Comparison of ENCODE assay signal across 1 cellular context in genomic region chr9:35905912-35906679, GRCh38.
A peak's percentile ranks its signal among the peaks of the same experiment; 100 is the strongest.
TF ChIP-seq lines count a peak whose summit lies in the region.

Gene HRCT1 (plus strand): TSS chr9:35906202. CDS start chr9:35906288, 86 bp downstream.

TF ChIP-seq in HepG2, 621 proteins besides CTCF, POLR2A, EP300 and RAD21 (continued from another document and continues in another):
- TF ChIP-seq RERE (CRISPR knock-in tag; IDR thresholded peaks at IDR 0.05; ENCODE audit: low read depth) (no peak), ZNF264 (CRISPR knock-in tag; IDR thresholded peaks at IDR 0.05) (no peak), FOXC1 (CRISPR knock-in tag; IDR thresholded peaks at IDR 0.05; ENCODE audit: borderline replicate concordance) (no peak), FLYWCH1 (CRISPR knock-in tag; IDR thresholded peaks at IDR 0.05) (no peak), ZNF660 (CRISPR knock-in tag; IDR thresholded peaks at IDR 0.05; ENCODE audit: borderline replicate concordance, low read depth) (no peak), BRCA1 (CRISPR knock-in tag; IDR thresholded peaks at IDR 0.05) (no peak), ZKSCAN1 (IDR thresholded peaks at IDR 0.05; ENCODE audit: low read length) (no peak), KLF6 (CRISPR knock-in tag; IDR thresholded peaks at IDR 0.05) (no peak), ZNF589 (CRISPR knock-in tag; conservative IDR thresholded peaks at IDR 0.05) (no peak; the same call in 1 of the 2 replicates), ZNF512B (CRISPR knock-in tag; IDR thresholded peaks at IDR 0.05; ENCODE audit: borderline replicate concordance) (peak; percentile 83; the same call in 1 of the 2 replicates), CEBPG (CRISPR knock-in tag; IDR thresholded peaks at IDR 0.05) (peak; percentile 54; the same call in 1 of the 2 replicates), NR2F2 (IDR thresholded peaks at IDR 0.05; ENCODE audit: borderline replicate concordance, low read depth) (no peak), ZNF775 (CRISPR knock-in tag; IDR thresholded peaks at IDR 0.05; ENCODE audit: borderline replicate concordance) (no peak), ZNF33B (CRISPR knock-in tag; IDR thresholded peaks at IDR 0.05) (no peak), ZNF18 (CRISPR knock-in tag; IDR thresholded peaks at IDR 0.05; ENCODE audit: insufficient replicate concordance) (no peak), RNF2 (conservative IDR thresholded peaks at IDR 0.05; ENCODE audit: low read depth) (no peak), ATF1 (CRISPR knock-in tag; IDR thresholded peaks at IDR 0.05) (no peak), BORCS8-MEF2B (CRISPR knock-in tag; IDR thresholded peaks at IDR 0.05) (no peak), ELF1 (CRISPR knock-in tag; IDR thresholded peaks at IDR 0.05) (no peak), ZKSCAN8 (CRISPR knock-in tag; IDR thresholded peaks at IDR 0.05; ENCODE audit: borderline replicate concordance) (0 out of 2 replicates have a peak, but pooled peaks have one; percentile 45), STAG1 (CRISPR knock-in tag; IDR thresholded peaks at IDR 0.05) (no peak), HCFC1 (IDR thresholded peaks at IDR 0.05; ENCODE audit: low read depth, low read length) (no peak), ZNF17 (CRISPR knock-in tag; IDR thresholded peaks at IDR 0.05) (no peak), NCOR1 (IDR thresholded peaks at IDR 0.05; ENCODE audit: borderline replicate concordance, low read length) (peak; percentile 45; the same call in 1 of the 2 replicates), PHF20 (CRISPR knock-in tag; IDR thresholded peaks at IDR 0.05) (no peak), PITX1 (CRISPR knock-in tag; IDR thresholded peaks at IDR 0.05) (peak; percentile 68; the same call in 1 of the 2 replicates), RBM22 (optimal IDR thresholded peaks at IDR 0.05; ENCODE audit: low read length) (no peak), ZMYM2 (CRISPR knock-in tag; IDR thresholded peaks at IDR 0.05) (peak; percentile 83), ESRRA (CRISPR knock-in tag; IDR thresholded peaks at IDR 0.05; ENCODE audit: low read depth) (no peak), PCBP2 (optimal IDR thresholded peaks at IDR 0.05; ENCODE audit: low read depth, low read length, poor library complexity, severe bottlenecking) (no peak), HIC2 (CRISPR knock-in tag; IDR thresholded peaks at IDR 0.05; ENCODE audit: low read depth) (0 out of 2 replicates have a peak, but pooled peaks have one; percentile 24), PRMT3 (CRISPR knock-in tag; IDR thresholded peaks at IDR 0.05; ENCODE audit: borderline replicate concordance, low read depth) (no peak), PHF8 (CRISPR knock-in tag; IDR thresholded peaks at IDR 0.05) (peak; percentile 49), ZNF530 (CRISPR knock-in tag; IDR thresholded peaks at IDR 0.05; ENCODE audit: low read depth) (no peak), ZNF550 (CRISPR knock-in tag; IDR thresholded peaks at IDR 0.05; ENCODE audit: borderline replicate concordance) (no peak), PHF5A (CRISPR knock-in tag; IDR thresholded peaks at IDR 0.05; ENCODE audit: low read depth, unreplicated experiment) (peak; percentile 22), STAT6 (CRISPR knock-in tag; IDR thresholded peaks at IDR 0.05; ENCODE audit: borderline replicate concordance) (no peak)
- TF ChIP-seq, protein P1, sequence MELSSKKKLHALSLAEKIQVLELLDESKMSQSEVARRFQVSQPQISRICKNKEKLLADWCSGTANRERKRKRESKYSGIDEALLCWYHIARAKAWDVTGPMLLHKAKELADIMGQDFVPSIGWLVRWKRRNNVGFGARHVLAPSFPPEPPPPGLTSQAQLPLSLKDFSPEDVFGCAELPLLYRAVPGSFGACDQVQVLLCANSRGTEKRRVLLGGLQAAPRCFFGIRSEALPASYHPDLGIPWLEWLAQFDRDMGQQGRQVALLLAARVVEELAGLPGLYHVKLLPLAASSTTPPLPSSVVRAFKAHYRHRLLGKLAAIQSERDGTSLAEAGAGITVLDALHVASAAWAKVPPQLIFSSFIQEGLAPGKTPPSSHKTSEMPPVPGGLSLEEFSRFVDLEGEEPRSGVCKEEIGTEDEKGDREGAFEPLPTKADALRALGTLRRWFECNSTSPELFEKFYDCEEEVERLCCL (CRISPR knock-in tag; IDR thresholded peaks at IDR 0.05; ENCODE audit: borderline replicate concordance), result no peak
- TF ChIP-seq, protein P2, sequence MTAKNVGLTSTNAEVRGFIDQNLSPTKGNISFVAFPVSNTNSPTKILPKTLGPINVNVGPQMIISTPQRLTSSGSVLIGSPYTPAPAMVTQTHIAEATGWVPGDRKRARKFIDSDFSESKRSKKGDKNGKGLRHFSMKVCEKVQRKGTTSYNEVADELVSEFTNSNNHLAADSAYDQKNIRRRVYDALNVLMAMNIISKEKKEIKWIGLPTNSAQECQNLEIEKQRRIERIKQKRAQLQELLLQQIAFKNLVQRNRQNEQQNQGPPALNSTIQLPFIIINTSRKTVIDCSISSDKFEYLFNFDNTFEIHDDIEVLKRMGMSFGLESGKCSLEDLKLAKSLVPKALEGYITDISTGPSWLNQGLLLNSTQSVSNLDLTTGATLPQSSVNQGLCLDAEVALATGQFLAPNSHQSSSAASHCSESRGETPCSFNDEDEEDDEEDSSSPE (CRISPR knock-in tag; IDR thresholded peaks at IDR 0.05), result no peak
- TF ChIP-seq, protein P3, sequence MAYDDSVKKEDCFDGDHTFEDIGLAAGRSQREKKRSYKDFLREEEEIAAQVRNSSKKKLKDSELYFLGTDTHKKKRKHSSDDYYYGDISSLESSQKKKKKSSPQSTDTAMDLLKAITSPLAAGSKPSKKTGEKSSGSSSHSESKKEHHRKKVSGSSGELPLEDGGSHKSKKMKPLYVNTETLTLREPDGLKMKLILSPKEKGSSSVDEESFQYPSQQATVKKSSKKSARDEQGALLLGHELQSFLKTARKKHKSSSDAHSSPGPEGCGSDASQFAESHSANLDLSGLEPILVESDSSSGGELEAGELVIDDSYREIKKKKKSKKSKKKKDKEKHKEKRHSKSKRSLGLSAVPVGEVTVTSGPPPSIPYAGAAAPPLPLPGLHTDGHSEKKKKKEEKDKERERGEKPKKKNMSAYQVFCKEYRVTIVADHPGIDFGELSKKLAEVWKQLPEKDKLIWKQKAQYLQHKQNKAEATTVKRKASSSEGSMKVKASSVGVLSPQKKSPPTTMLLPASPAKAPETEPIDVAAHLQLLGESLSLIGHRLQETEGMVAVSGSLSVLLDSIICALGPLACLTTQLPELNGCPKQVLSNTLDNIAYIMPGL (CRISPR knock-in tag; IDR thresholded peaks at IDR 0.05; ENCODE audit: borderline replicate concordance in 1 of 2, low read depth in 1 of 2), result peak in 1 of 2 experiments; percentile 55; a peak in 1 of 4 replicates
